Comparison of ENCODE assay signal across 18 cellular contexts in genomic region chr18:9495916-9496540, GRCh38.
"Had no signal": no experiment of that assay in that cellular context is flagged by ENCODE, and none has a peak within 500 bp of the region (broad histone marks: within the 10 kb centered on the region; RNA-seq: fewer than 3 reads in every experiment).

No MANE protein-coding gene starts in this region.

- H3K4me1 ChIP-seq: tibial artery had no signal

- H3K36me3 ChIP-seq: gastrocnemius medialis, tibial artery had no signal

- H3K4me3 Mint-ChIP-seq: naive thymus-derived CD4-positive, alpha-beta T cell; stimulated activated memory B cell treated with anti-CD40 and anti-IgM and Interleukin-4, amounts not matched to agents 10 μg/mL and 1 μg/mL and 100 μg/mL, for 72 hours had no signal

- H3K27ac Mint-ChIP-seq: progenitor cell of endocrine pancreas; stimulated activated memory B cell treated with anti-CD40 and anti-IgM and Interleukin-4, amounts not matched to agents 10 μg/mL and 1 μg/mL and 100 μg/mL, for 72 hours had no signal

- H3K9me3 ChIP-seq: body of pancreas, gastrocnemius medialis, tibial artery had no signal

- H3K27ac ChIP-seq: body of pancreas, coronary artery, gastrocnemius medialis, heart right ventricle, tibial artery had no signal

- ATAC-seq: body of pancreas; gastrocnemius medialis; heart right ventricle; left cardiac atrium; naive thymus-derived CD4-positive, alpha-beta T cell; right cardiac atrium; stimulated activated memory B cell treated with anti-CD40 and anti-IgM and Interleukin-4, amounts not matched to agents 10 μg/mL and 1 μg/mL and 100 μg/mL, for 72 hours had no signal

- H3K4me3 ChIP-seq: body of pancreas, coronary artery, gastrocnemius medialis, heart right ventricle, lung, tibial artery had no signal

- H3K27me3 ChIP-seq: body of pancreas, gastrocnemius medialis, heart right ventricle, tibial artery had no signal

- H3K27me3 Mint-ChIP-seq: naive thymus-derived CD4-positive, alpha-beta T cell; progenitor cell of endocrine pancreas; stimulated activated memory B cell treated with anti-CD40 and anti-IgM and Interleukin-4, amounts not matched to agents 10 μg/mL and 1 μg/mL and 100 μg/mL, for 72 hours had no signal

- DNase-seq: activated CD4-positive, alpha-beta T cell treated with anti-CD3 and anti-CD28 coated beads for 4 hours; activated naive CD4-positive, alpha-beta T cell treated with anti-CD3 and anti-CD28 coated beads, Interleukin-2, amount 50 U/mL, for 16 hours; body of pancreas; central memory CD4-positive, alpha-beta T cell; effector CD4-positive, alpha-beta T cell; gastrocnemius medialis; heart right ventricle; left cardiac atrium; naive thymus-derived CD4-positive, alpha-beta T cell; nucleus accumbens; right cardiac atrium; stimulated activated CD4-positive, alpha-beta T cell treated with anti-CD3 and anti-CD28 coated beads, Interleukin-1b, Interleukin-23, amount 100 ng/mL, for 48 hours; SW 1271; tibial artery had no signal
